Comparison of ENCODE assay signal across 29 cellular contexts in the genomic region with DNA sequence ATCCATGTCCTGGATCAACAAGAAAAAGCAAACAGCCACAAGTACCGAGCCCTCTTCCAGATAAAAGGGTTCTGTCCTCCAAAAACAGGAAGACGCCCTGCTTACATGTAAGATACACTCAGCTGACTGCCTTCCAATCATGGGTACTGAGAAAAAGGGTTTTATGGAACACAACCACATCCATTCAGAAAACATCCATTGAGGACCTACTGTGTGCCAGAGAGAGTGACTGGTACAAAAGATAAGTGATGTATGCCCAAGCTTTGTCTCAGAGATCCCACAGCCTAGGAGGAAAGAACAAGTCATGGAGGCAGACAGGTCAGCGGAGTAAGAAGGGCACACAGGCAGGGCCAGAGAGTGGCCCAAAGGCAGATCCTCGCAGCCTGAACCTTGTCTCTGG.
"Had no signal": no experiment of that assay in that cellular context is flagged by ENCODE, and none has a peak within 500 bp of the region (broad histone marks: within the 10 kb centered on the region; RNA-seq: fewer than 3 reads in every experiment).

No MANE protein-coding gene starts in this region.

- H3K27ac ChIP-seq: stomach, suprapubic skin, testis, thoracic aorta, thyroid gland, tibial artery, tibial nerve, transverse colon, upper lobe of left lung, upper lobe of right lung, uterus, vagina had no signal

- ATAC-seq: stimulated activated effector memory CD8-positive, alpha-beta T cell treated with anti-CD3 and anti-CD28 coated beads, Interleukin-12 subunit alpha, Interleukin-12 subunit beta, amount 100 ng/mL, for 72 hours; stimulated activated memory B cell treated with anti-CD40 and anti-IgM and Interleukin-4, amounts not matched to agents 10 μg/mL and 1 μg/mL and 100 μg/mL, for 72 hours; stimulated activated naive B cell treated with anti-CD40 and anti-IgM and Interleukin-4, amounts not matched to agents 10 μg/mL and 1 μg/mL and 100 μg/mL, for 72 hours; stimulated activated naive CD8-positive, alpha-beta T cell treated with anti-CD3 and anti-CD28 coated beads, Interleukin-15, amount 100 ng/mL, for 72 hours; stimulated activated naive CD8-positive, alpha-beta T cell treated with anti-CD3 and anti-CD28 coated beads, Interleukin-15, Interleukin-2, amounts not matched to agents 100 U/mL and 50 U/mL, for 24 hours; upper lobe of right lung had no signal

- FAIRE-seq: urothelium cell line had no signal

- H3K4me1 Mint-ChIP-seq: stimulated activated effector memory CD8-positive, alpha-beta T cell treated with anti-CD3 and anti-CD28 coated beads, Interleukin-12 subunit alpha, Interleukin-12 subunit beta, amount 100 ng/mL, for 72 hours; stimulated activated memory B cell treated with anti-CD40 and anti-IgM and Interleukin-4, amounts not matched to agents 10 μg/mL and 1 μg/mL and 100 μg/mL, for 72 hours; stimulated activated naive B cell treated with anti-CD40 and anti-IgM and Interleukin-4, amounts not matched to agents 10 μg/mL and 1 μg/mL and 100 μg/mL, for 72 hours; stimulated activated naive CD8-positive, alpha-beta T cell treated with anti-CD3 and anti-CD28 coated beads, Interleukin-15, amount 100 ng/mL, for 72 hours had no signal

- DNase-seq: stimulated activated CD4-positive, alpha-beta T cell treated with anti-CD3 and anti-CD28 coated beads, Interleukin-2, amount 100 ng/mL, for 48 hours; stimulated activated CD4-positive, alpha-beta T cell treated with anti-CD3 and anti-CD28 coated beads, Interleukin-4, amount 100 ng/mL, for 1 hour; stimulated activated CD4-positive, alpha-beta T cell treated with anti-CD3 and anti-CD28 coated beads, Interleukin-4, amount 100 ng/mL, for 24 hours; stimulated activated CD4-positive, alpha-beta T cell treated with anti-CD3 and anti-CD28 coated beads, Interleukin-4, amount 100 ng/mL, for 4 hours; stimulated activated CD8-positive, alpha-beta memory T cell treated with anti-CD3 and anti-CD28 coated beads, Interleukin-4, amount 100 ng/mL, for 48 hours; stimulated activated naive B cell treated with anti-CD40 and anti-IgM and Interleukin-4, amounts not matched to agents 10 μg/mL and 1 μg/mL and 100 μg/mL, for 72 hours; stimulated activated naive CD4-positive, alpha-beta T cell; stimulated activated naive CD4-positive, alpha-beta T cell treated with Interleukin-2 at 50 U/mL for 16 hours; stimulated activated naive CD8-positive, alpha-beta T cell treated with anti-CD3 and anti-CD28 coated beads, Interleukin-15, amount 100 ng/mL, for 72 hours; stimulated activated naive CD8-positive, alpha-beta T cell treated with anti-CD3 and anti-CD28 coated beads, Interleukin-15, Interleukin-2, amounts not matched to agents 100 U/mL and 50 U/mL, for 24 hours; stomach; substantia nigra; testis; thyroid gland; tibial artery; transverse colon; trophoblast cell; upper lobe of left lung; upper lobe of right lung; uterus had no signal

- H3K36me3 Mint-ChIP-seq: stimulated activated effector memory CD8-positive, alpha-beta T cell treated with anti-CD3 and anti-CD28 coated beads, Interleukin-12 subunit alpha, Interleukin-12 subunit beta, amount 100 ng/mL, for 72 hours; stimulated activated memory B cell treated with anti-CD40 and anti-IgM and Interleukin-4, amounts not matched to agents 10 μg/mL and 1 μg/mL and 100 μg/mL, for 72 hours; stimulated activated naive B cell treated with anti-CD40 and anti-IgM and Interleukin-4, amounts not matched to agents 10 μg/mL and 1 μg/mL and 100 μg/mL, for 72 hours; type B pancreatic cell had no signal

- H3K27ac Mint-ChIP-seq: stimulated activated effector memory CD8-positive, alpha-beta T cell treated with anti-CD3 and anti-CD28 coated beads, Interleukin-12 subunit alpha, Interleukin-12 subunit beta, amount 100 ng/mL, for 72 hours; stimulated activated memory B cell treated with anti-CD40 and anti-IgM and Interleukin-4, amounts not matched to agents 10 μg/mL and 1 μg/mL and 100 μg/mL, for 72 hours; stimulated activated naive B cell treated with anti-CD40 and anti-IgM and Interleukin-4, amounts not matched to agents 10 μg/mL and 1 μg/mL and 100 μg/mL, for 72 hours; stimulated activated naive CD8-positive, alpha-beta T cell treated with anti-CD3 and anti-CD28 coated beads, Interleukin-15, Interleukin-2, amounts not matched to agents 100 ng/mL and 50 ng/mL, for 24 hours; type B pancreatic cell had no signal

- H3K27me3 ChIP-seq: stomach, suprapubic skin, testis, thyroid gland, tibial artery, tibial nerve, transverse colon, upper lobe of left lung, uterus, vagina had no signal

- H3K9me3 Mint-ChIP-seq: stimulated activated naive CD8-positive, alpha-beta T cell treated with anti-CD3 and anti-CD28 coated beads, Interleukin-15, amount 100 ng/mL, for 72 hours; type B pancreatic cell had no signal

- H3K4me3 ChIP-seq: stomach, suprapubic skin, testis, thoracic aorta, thyroid gland, tibial artery, tibial nerve, transverse colon, upper lobe of left lung, upper lobe of right lung, uterus, vagina had no signal

- H3K4me3 Mint-ChIP-seq: stimulated activated effector memory CD8-positive, alpha-beta T cell treated with anti-CD3 and anti-CD28 coated beads, Interleukin-12 subunit alpha, Interleukin-12 subunit beta, amount 100 ng/mL, for 72 hours; stimulated activated memory B cell treated with anti-CD40 and anti-IgM and Interleukin-4, amounts not matched to agents 10 μg/mL and 1 μg/mL and 100 μg/mL, for 72 hours; stimulated activated naive B cell treated with anti-CD40 and anti-IgM and Interleukin-4, amounts not matched to agents 10 μg/mL and 1 μg/mL and 100 μg/mL, for 72 hours; stimulated activated naive CD8-positive, alpha-beta T cell treated with anti-CD3 and anti-CD28 coated beads, Interleukin-15, amount 100 ng/mL, for 72 hours; stimulated activated naive CD8-positive, alpha-beta T cell treated with anti-CD3 and anti-CD28 coated beads, Interleukin-15, Interleukin-2, amounts not matched to agents 100 ng/mL and 50 ng/mL, for 24 hours; type B pancreatic cell had no signal

- H3K4me1 ChIP-seq: stomach, suprapubic skin, thyroid gland, tibial artery, tibial nerve, transverse colon, upper lobe of right lung, uterus, vagina had no signal

- H3K36me3 ChIP-seq: stomach, suprapubic skin, thoracic aorta, thyroid gland, tibial artery, tibial nerve, transverse colon, upper lobe of left lung, upper lobe of right lung, uterus, vagina had no signal

- H3K27me3 Mint-ChIP-seq: stimulated activated memory B cell treated with anti-CD40 and anti-IgM and Interleukin-4, amounts not matched to agents 10 μg/mL and 1 μg/mL and 100 μg/mL, for 72 hours; stimulated activated naive B cell treated with anti-CD40 and anti-IgM and Interleukin-4, amounts not matched to agents 10 μg/mL and 1 μg/mL and 100 μg/mL, for 72 hours had no signal

- H3K9me3 ChIP-seq: stomach, suprapubic skin, testis, thoracic aorta, thyroid gland, tibial artery, transverse colon, upper lobe of left lung, upper lobe of right lung, uterus, vagina had no signal
